ENCODE assay signal across 8 cellular contexts in the genomic region with DNA sequence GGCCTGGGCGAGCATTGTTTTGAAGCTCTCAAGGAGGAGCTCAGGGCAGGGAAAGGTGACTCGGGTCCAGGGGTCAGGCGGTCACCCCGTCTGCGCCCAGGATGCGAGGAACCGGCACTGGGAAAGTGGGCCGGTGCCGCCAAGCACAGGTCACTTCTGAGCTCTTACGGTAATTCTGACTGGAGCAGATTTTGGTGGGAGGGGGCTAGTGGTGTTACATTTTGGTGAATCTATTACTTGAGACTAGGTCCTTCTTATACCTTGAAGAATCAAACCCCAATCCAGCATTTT. TPM values are rescaled to one million over a fixed set of nuclear protein-coding genes. Genes with fewer than 3 reads are reported as not detected.
DNase-seq lines count a peak whose midpoint lies in the region; ATAC-seq and TF ChIP-seq lines count a peak whose summit lies in the region.

No MANE protein-coding gene starts in this region.

- H3K27ac Mint-ChIP-seq in CD8-positive, alpha-beta T cell = peak overlapping the region; percentile 90
- peak overlapping the region; percentile 97 for H3K27ac Mint-ChIP-seq in MCF 10A (ENCODE audit: low read depth, unreplicated experiment)

- H3K4me1 ChIP-seq in CD8-positive, alpha-beta T cell (ENCODE audit: insufficient read depth, low read length) = peaks cover 26% of the 10 kb centered on the region
- H3K4me1 ChIP-seq in mesendoderm (ENCODE audit: control insufficient read depth, low read depth, low read length) (no peaks in the 10 kb centered on the region), vagina (peaks cover 36% of the 10 kb centered on the region)

- H3K27ac ChIP-seq in CD8-positive, alpha-beta T cell (ENCODE audit: low read depth, low read length) = peak overlapping the region; percentile 75
- H3K27ac ChIP-seq in HL-60 (replicated peaks) (peak overlapping the region; percentile 92), mesendoderm (ENCODE audit: low read depth, low read length) (peak overlapping the region; percentile 97), vagina (peak overlapping the region; percentile 96)

- no peak overlapping the region for H2AK5ac ChIP-seq in mesendoderm (ENCODE audit: low read length)

- no peak for ATAC-seq in CD8-positive, alpha-beta T cell
- ATAC-seq in GM18502 (IDR thresholded peaks at IDR 0.05; ENCODE audit: poor library complexity, unreplicated experiment) = no peak
- ATAC-seq in GM19455 (IDR thresholded peaks at IDR 0.05; ENCODE audit: unreplicated experiment) = no peak

- peak overlapping the region; percentile 83 for H3K4ac ChIP-seq in mesendoderm (ENCODE audit: low read depth, low read length)

- no peak overlapping the region for H4K8ac ChIP-seq in mesendoderm (ENCODE audit: low read depth, low read length)

- H3K4me3 Mint-ChIP-seq in CD8-positive, alpha-beta T cell = peak overlapping the region; percentile 83
- peak overlapping the region; percentile 92 for H3K4me3 Mint-ChIP-seq in MCF 10A (ENCODE audit: unreplicated experiment)

- H3K9me3 Mint-ChIP-seq in CD8-positive, alpha-beta T cell = no peaks in the 10 kb centered on the region
- H3K9me3 Mint-ChIP-seq in MCF 10A (ENCODE audit: unreplicated experiment) = no peaks in the 10 kb centered on the region

- no peak overlapping the region for H2BK120ac ChIP-seq in mesendoderm (ENCODE audit: low read depth, low read length)

- no peak for TF ChIP-seq POLR2A in vagina (IDR thresholded peaks at IDR 0.05)

- no peaks in the 10 kb centered on the region for H3K9me3 ChIP-seq in CD8-positive, alpha-beta T cell (ENCODE audit: low read length)
- H3K9me3 ChIP-seq in vagina = no peaks in the 10 kb centered on the region

- H4K5ac ChIP-seq in mesendoderm (ENCODE audit: low read length) = no peak overlapping the region

- peaks cover 5% of the 10 kb centered on the region for H3K79me1 ChIP-seq in mesendoderm (ENCODE audit: low read length)

- peaks cover 11% of the 10 kb centered on the region for H3K36me3 Mint-ChIP-seq in CD8-positive, alpha-beta T cell
- H3K36me3 Mint-ChIP-seq in MCF 10A (ENCODE audit: insufficient read depth, unreplicated experiment) = peaks cover 5% of the 10 kb centered on the region

- no peaks in the 10 kb centered on the region for H3K27me3 Mint-ChIP-seq in CD8-positive, alpha-beta T cell (ENCODE audit: low read depth)
- no peaks in the 10 kb centered on the region for H3K27me3 Mint-ChIP-seq in MCF 10A (ENCODE audit: insufficient read depth, unreplicated experiment)

- POLR2A ChIA-PET in CD8-positive, alpha-beta T cell (lab: Charles Lee) = interaction anchor here (0.7 to 2.5 kb wide), 3 partner anchors 15 to 29 kb away, joined by 3 to 15 read pairs (median 3); no protein-coding TSS in a partner anchor
- POLR2A ChIA-PET in MCF 10A (lab: Yijun Ruan, JAX) = interaction anchor here (0.6 to 4.0 kb wide), 24 partner anchors 10 to 442 kb away, joined by 3 to 35 read pairs (median 7); a partner anchor contains a TSS

- peaks cover 30% of the 10 kb centered on the region for H3K4me1 Mint-ChIP-seq in CD8-positive, alpha-beta T cell (ENCODE audit: low read depth)
- H3K4me1 Mint-ChIP-seq in MCF 10A (ENCODE audit: insufficient read depth, unreplicated experiment) = peaks cover 13% of the 10 kb centered on the region

- CTCF ChIA-PET in CD8-positive, alpha-beta T cell (lab: Charles Lee) = interaction anchor here (1.2 kb wide), 1 partner anchor 10 kb away, joined by 3 read pairs; no protein-coding TSS in a partner anchor
- CTCF ChIA-PET in MCF 10A (lab: Yijun Ruan, JAX) = interaction anchor here (0.7 to 1.7 kb wide), 4 partner anchors 35 to 497 kb away, joined by 3 to 5 read pairs (median 4); no protein-coding TSS in a partner anchor

- peak overlapping the region; percentile 60 for H3K4me2 ChIP-seq in mesendoderm (ENCODE audit: low read length)

- no peak for DNase-seq in CD8-positive, alpha-beta T cell
- no peak for DNase-seq in HL-60 (ENCODE audit: low read depth in 1 of 2, low spot score in 1 of 2)
- no peak for DNase-seq in MCF 10A (ENCODE audit: unreplicated experiment)
- no peak for DNase-seq in mesendoderm
- DNase-seq in vagina (ENCODE audit: extremely low spot score in 2 of 2) = peak in 1 of 2 donors; percentile 90
- DNase-seq in stimulated activated CD4-positive, alpha-beta T cell treated with anti-CD3 and anti-CD28 coated beads, Interleukin-12 subunit alpha, Interleukin-12 subunit beta, amount 100 ng/mL, for 4 hours = no peak

- no peak overlapping the region for H2BK15ac ChIP-seq in mesendoderm (replicated peaks; ENCODE audit: low read depth)

- peak overlapping the region; percentile 84 for H3K9ac ChIP-seq in mesendoderm (ENCODE audit: low read length)

- no peak for TF ChIP-seq CTCF in CD8-positive, alpha-beta T cell (IDR thresholded peaks at IDR 0.05)
- no peak for TF ChIP-seq CTCF in HL-60 (IDR thresholded peaks at IDR 0.05; ENCODE audit: insufficient read depth, low read length)
- TF ChIP-seq CTCF in MCF 10A (IDR thresholded peaks at IDR 0.05; ENCODE audit: unreplicated experiment) = no peak
- no peak for TF ChIP-seq CTCF in vagina (IDR thresholded peaks at IDR 0.05)

- intact Hi-C loops in CD8-positive, alpha-beta T cell (cut with DNase I, micrococcal nuclease) = loop anchor here (5.0 to 10.0 kb wide), 6 partner anchors 90 to 883 kb away; a partner anchor contains a TSS
- intact Hi-C loops in MCF 10A (cut with micrococcal nuclease) = loop anchor here (2.0 to 5.0 kb wide), 3 partner anchors 37 to 495 kb away; a partner anchor contains a TSS
- intact Hi-C loops in vagina (cut with DNase I) = no loop called here

- no peaks in the 10 kb centered on the region for H3K27me3 ChIP-seq in CD8-positive, alpha-beta T cell (ENCODE audit: insufficient read depth, low read length)
- H3K27me3 ChIP-seq in HL-60 (ENCODE audit: insufficient read depth, poor library complexity, severe bottlenecking) (no peaks in the 10 kb centered on the region), mesendoderm (ENCODE audit: insufficient read depth, low read length, poor library complexity) (no peaks in the 10 kb centered on the region), vagina (no peaks in the 10 kb centered on the region)

- H3K18ac ChIP-seq in mesendoderm (ENCODE audit: low read length) = peak overlapping the region; percentile 52

- no peak overlapping the region for H3K23ac ChIP-seq in mesendoderm (ENCODE audit: low read length)

- peak overlapping the region; percentile 71 for H3K4me3 ChIP-seq in CD8-positive, alpha-beta T cell (ENCODE audit: low read depth, low read length)
- H3K4me3 ChIP-seq in HL-60 (replicated peaks; ENCODE audit: insufficient read depth, low read length) = peak overlapping the region; percentile 89
- H3K4me3 ChIP-seq in mesendoderm (ENCODE audit: low read length) = peak overlapping the region; percentile 50
- H3K4me3 ChIP-seq in vagina = peak overlapping the region; percentile 91 to 99

- H3K36me3 ChIP-seq in CD8-positive, alpha-beta T cell (ENCODE audit: insufficient read depth, low read length) = no peaks in the 10 kb centered on the region
- no peaks in the 10 kb centered on the region for H3K36me3 ChIP-seq in mesendoderm (ENCODE audit: control insufficient read depth, insufficient read depth, low read length)
- H3K36me3 ChIP-seq in vagina = no peaks in the 10 kb centered on the region

- peak overlapping the region; percentile 94 for H3K56ac ChIP-seq in mesendoderm (ENCODE audit: low read length)

- peaks cover 4% of the 10 kb centered on the region for H3K79me2 ChIP-seq in mesendoderm (ENCODE audit: control insufficient read depth, insufficient read depth, low read length)

- H2BK5ac ChIP-seq in mesendoderm (ENCODE audit: low read length) = peak overlapping the region; percentile 63

- no CpG with 5 or more reads among the region's 10 CpGs for WGBS in mesendoderm (ENCODE audit: extremely low coverage, insufficient coverage, low lambda C conversion rate)

- TSS peak; percentile 81 for BruUV-seq in MCF 10A (replicated peaks; lab: Mats Ljungman, UMichigan)

RNA-seq across cellular contexts. Expression of a gene that starts 0.6 kb away (rescaled TPM):
- total RNA-seq in CD8-positive, alpha-beta T cell = 10 to 100 TPM; 54.7 to 56.4 TPM
- 11.4 and 13.0 TPM in 2 replicates for total RNA-seq in MCF 10A (2022)
- 12.0 TPM for polyA plus RNA-seq in mesendoderm (2013, experiment 1 of 2)
- polyA plus RNA-seq in mesendoderm (2013, experiment 2 of 2) = 11.9 TPM
- total RNA-seq in vagina = 29.2 TPM
